ENCODE assay signal across 8 cellular contexts in the genomic region with DNA sequence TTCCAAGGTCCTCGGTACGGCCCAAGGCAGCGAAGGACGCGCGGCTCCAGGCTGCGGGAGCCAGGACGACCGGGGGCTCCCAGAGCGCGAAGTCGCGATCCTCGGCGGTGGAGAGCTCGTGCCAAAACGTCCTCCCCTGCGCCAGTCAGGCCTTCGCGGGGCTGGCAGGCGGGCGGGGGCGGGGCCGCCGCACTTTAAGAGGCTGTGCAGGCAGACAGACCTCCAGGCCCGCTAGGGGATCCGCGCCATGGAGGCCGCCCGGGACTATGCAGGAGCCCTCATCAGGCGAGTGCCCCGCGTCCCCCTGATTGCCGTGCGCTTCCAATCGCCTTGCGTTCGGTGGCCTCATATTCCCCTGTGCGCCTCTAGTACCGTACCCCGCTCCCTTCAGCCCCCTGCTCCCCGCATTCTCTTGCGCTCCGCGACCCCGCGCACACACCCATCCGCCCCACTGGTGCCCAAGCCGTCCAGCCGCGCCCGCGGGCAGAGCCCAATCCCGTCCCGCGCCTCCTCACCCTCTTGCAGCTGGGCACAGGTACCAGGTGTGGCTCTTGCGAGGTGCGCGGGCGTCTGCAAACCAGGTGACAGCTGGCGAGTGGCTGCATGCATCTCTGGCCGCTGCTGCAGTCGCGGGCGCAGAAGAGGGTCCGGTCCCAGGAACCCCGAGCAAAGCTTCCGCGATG. TPM values are rescaled to one million over a fixed set of nuclear protein-coding genes. Genes with fewer than 3 reads are reported as not detected.
DNase-seq lines count a peak whose midpoint lies in the region; ATAC-seq and TF ChIP-seq lines count a peak whose summit lies in the region.

A gene with protein sequence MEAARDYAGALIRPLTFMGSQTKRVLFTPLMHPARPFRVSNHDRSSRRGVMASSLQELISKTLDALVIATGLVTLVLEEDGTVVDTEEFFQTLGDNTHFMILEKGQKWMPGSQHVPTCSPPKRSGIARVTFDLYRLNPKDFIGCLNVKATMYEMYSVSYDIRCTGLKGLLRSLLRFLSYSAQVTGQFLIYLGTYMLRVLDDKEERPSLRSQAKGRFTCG (plus strand): TSS at position 225 of the 683 bp plus-strand sequence. CDS start 23 bp downstream, at position 248.

- H3K4me1 ChIP-seq in stomach: peaks cover 6 to 18% (median 15%) of the 10 kb centered on the region in 4 donors

- ATAC-seq in left lobe of liver: peak; percentile 36

- H3K4me3 ChIP-seq in coronary artery (peak within 1 kb of the TSS; percentile 68), stomach (peak within 1 kb of the TSS; percentile 26 to 40 (median 28)), MG63 (no peak within 1 kb of the TSS)

- TF ChIP-seq CTCF in coronary artery (IDR thresholded peaks at IDR 0.05) (no peak), stomach (IDR thresholded peaks at IDR 0.05) (no peak)

- TF ChIP-seq POLR2A in stomach (IDR thresholded peaks at IDR 0.05): no peak

- no peak for TF ChIP-seq EP300 in stomach (IDR thresholded peaks at IDR 0.05)

- intact Hi-C loops in stomach (cut with DNase I; ENCODE audit: low total_unique reads): no loop called here

- H3K36me3 ChIP-seq in stomach (no peaks in the 10 kb centered on the region), MG63 (no peaks in the 10 kb centered on the region)

- DNase-seq in NCI-H146 (lab: John Stamatoyannopoulos, UW) (peak; percentile 18), NCI-H146 treated with DMSO at 0.1 percent for 48 hours (lab: John Stamatoyannopoulos, UW; ENCODE audit: unreplicated experiment) (no peak), coronary artery (ENCODE audit: low spot score) (no peak), left lobe of liver (ENCODE audit: low spot score) (no peak), stomach (no peak), LoVo (ENCODE audit: low spot score) (no peak), MG63 (no peak), NCI-H2081 treated with DMSO at 0.1 percent for 48 hours (lab: John Stamatoyannopoulos, UW) (no peak)

- 3 to 6% (median 5%) methylated on average over 12 to 69 of the region's 69 CpGs for WGBS in stomach, 5 donors

- no peaks in the 10 kb centered on the region for H3K9me3 ChIP-seq in stomach
- H3K9me3 ChIP-seq in MG63: no peaks in the 10 kb centered on the region

- H3K27me3 ChIP-seq in stomach: peaks cover 7 to 66% (median 31%) of the 10 kb centered on the region in 3 donors
- H3K27me3 ChIP-seq in MG63: peaks cover 11% of the 10 kb centered on the region

- no peak within 1 kb of the TSS for H3K27ac ChIP-seq in coronary artery
- no peak within 1 kb of the TSS for H3K27ac ChIP-seq in stomach

RNA-seq across cellular contexts. Expression of the gene that starts here (rescaled TPM):
- total RNA-seq in left lobe of liver (not detected), stomach (not detected)
- polyA plus RNA-seq in stomach: under 1 TPM in 2 of 3 donors, not detected in 1; 0.15 to 0.44 TPM
- not detected in 2 replicates for total RNA-seq in MG63 (2014; rRNA removed; shearing (Covaris generic); ENCODE audit: low replicate concordance)

Comparison
In these comparisons a context has a peak if more than half of its experiments do, and no peak if none do; other contexts are left out.
1. Peak in ATAC-seq in left lobe of liver; RNA of the gene not detected or under 1 TPM.